Comparison of ENCODE assay signal across 1 cellular context in genomic region chr20:61998343-61999121, GRCh38.
TF ChIP-seq lines count a peak whose summit lies in the region.

No MANE protein-coding gene starts in this region.

TF ChIP-seq in HepG2, 621 proteins besides CTCF, POLR2A, EP300 and RAD21 (continued from another document):
- TF ChIP-seq, protein P1, sequence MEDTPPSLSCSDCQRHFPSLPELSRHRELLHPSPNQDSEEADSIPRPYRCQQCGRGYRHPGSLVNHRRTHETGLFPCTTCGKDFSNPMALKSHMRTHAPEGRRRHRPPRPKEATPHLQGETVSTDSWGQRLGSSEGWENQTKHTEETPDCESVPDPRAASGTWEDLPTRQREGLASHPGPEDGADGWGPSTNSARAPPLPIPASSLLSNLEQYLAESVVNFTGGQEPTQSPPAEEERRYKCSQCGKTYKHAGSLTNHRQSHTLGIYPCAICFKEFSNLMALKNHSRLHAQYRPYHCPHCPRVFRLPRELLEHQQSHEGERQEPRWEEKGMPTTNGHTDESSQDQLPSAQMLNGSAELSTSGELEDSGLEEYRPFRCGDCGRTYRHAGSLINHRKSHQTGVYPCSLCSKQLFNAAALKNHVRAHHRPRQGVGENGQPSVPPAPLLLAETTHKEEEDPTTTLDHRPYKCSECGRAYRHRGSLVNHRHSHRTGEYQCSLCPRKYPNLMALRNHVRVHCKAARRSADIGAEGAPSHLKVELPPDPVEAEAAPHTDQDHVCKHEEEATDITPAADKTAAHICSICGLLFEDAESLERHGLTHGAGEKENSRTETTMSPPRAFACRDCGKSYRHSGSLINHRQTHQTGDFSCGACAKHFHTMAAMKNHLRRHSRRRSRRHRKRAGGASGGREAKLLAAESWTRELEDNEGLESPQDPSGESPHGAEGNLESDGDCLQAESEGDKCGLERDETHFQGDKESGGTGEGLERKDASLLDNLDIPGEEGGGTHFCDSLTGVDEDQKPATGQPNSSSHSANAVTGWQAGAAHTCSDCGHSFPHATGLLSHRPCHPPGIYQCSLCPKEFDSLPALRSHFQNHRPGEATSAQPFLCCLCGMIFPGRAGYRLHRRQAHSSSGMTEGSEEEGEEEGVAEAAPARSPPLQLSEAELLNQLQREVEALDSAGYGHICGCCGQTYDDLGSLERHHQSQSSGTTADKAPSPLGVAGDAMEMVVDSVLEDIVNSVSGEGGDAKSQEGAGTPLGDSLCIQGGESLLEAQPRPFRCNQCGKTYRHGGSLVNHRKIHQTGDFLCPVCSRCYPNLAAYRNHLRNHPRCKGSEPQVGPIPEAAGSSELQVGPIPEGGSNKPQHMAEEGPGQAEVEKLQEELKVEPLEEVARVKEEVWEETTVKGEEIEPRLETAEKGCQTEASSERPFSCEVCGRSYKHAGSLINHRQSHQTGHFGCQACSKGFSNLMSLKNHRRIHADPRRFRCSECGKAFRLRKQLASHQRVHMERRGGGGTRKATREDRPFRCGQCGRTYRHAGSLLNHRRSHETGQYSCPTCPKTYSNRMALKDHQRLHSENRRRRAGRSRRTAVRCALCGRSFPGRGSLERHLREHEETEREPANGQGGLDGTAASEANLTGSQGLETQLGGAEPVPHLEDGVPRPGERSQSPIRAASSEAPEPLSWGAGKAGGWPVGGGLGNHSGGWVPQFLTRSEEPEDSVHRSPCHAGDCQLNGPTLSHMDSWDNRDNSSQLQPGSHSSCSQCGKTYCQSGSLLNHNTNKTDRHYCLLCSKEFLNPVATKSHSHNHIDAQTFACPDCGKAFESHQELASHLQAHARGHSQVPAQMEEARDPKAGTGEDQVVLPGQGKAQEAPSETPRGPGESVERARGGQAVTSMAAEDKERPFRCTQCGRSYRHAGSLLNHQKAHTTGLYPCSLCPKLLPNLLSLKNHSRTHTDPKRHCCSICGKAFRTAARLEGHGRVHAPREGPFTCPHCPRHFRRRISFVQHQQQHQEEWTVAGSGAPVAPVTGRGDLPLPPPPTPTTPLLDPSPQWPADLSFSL (CRISPR knock-in tag; IDR thresholded peaks at IDR 0.05) = no peak
- TF ChIP-seq MED1 (CRISPR knock-in tag; IDR thresholded peaks at IDR 0.05) (no peak), ZBTB33 (CRISPR knock-in tag; IDR thresholded peaks at IDR 0.05) (no peak), ZBTB46 (CRISPR knock-in tag; IDR thresholded peaks at IDR 0.05; ENCODE audit: borderline replicate concordance) (no peak), ZNF232 (CRISPR knock-in tag; IDR thresholded peaks at IDR 0.05; ENCODE audit: borderline replicate concordance) (no peak), POGK (CRISPR knock-in tag; conservative IDR thresholded peaks at IDR 0.05) (no peak), HOXA5 (CRISPR knock-in tag; IDR thresholded peaks at IDR 0.05) (no peak)
- TF ChIP-seq, protein P2, sequence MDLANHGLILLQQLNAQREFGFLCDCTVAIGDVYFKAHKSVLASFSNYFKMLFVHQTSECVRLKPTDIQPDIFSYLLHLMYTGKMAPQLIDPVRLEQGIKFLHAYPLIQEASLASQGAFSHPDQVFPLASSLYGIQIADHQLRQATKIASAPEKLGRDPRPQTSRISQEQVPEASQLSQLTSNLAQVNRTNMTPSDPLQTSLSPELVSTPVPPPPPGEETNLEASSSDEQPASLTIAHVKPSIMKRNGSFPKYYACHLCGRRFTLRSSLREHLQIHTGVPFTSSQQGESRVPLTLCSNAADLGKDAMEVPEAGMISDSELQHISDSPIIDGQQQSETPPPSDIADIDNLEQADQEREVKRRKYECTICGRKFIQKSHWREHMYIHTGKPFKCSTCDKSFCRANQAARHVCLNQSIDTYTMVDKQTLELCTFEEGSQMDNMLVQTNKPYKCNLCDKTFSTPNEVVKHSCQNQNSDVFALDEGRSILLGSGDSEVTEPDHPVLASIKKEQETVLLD (CRISPR knock-in tag; IDR thresholded peaks at IDR 0.05; ENCODE audit: low read depth) = no peak
TF ChIP-seq in HepG2: peak in this region for 11.
